ENCODE assay signal across 1 cellular context in the genomic region with DNA sequence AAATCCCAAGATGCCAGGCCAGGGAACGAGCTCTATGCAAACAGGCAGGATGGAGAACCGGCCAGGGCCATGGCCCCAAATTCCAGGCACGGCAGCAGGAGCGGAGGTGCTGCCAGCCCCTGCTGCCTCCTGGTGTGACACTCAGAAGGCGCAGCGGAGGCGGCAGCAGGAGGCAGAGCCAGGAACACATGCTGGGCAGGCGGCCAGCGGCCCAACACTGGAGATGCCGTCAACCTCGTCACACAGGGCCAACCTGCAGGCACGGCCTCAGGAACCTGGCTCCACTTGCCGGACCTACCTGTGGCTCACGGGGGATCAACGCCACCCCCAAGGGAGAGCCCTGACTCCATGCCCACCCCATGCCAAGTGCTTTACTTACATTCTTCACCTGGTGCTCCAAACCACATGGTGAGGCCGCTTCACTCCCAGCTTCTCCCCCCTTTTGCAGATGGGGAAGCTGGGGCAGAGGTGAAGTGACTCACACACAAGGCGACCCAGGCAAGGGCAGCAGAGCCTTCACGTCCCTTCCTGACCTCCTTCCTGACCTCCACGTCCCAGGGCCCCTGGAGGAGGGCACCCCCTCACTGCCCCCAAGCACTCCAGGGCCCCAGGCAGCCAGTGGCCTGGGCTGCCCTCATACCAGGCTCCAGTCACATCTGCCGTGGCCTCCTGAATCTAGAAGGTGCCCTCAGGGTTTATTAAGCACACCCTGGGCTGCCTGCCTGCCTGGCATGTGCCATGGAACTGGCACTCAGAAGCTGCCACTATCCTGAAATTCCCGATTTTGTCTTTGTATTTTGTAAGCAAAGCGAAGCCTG.
TF ChIP-seq lines count a peak whose summit lies in the region.

No MANE protein-coding gene starts in this region.

TF ChIP-seq in IMR-90, 13 proteins besides CTCF, POLR2A, EP300 and RAD21 (continued from another document):
- TF ChIP-seq, protein P1, sequence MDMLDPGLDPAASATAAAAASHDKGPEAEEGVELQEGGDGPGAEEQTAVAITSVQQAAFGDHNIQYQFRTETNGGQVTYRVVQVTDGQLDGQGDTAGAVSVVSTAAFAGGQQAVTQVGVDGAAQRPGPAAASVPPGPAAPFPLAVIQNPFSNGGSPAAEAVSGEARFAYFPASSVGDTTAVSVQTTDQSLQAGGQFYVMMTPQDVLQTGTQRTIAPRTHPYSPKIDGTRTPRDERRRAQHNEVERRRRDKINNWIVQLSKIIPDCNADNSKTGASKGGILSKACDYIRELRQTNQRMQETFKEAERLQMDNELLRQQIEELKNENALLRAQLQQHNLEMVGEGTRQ (IDR thresholded peaks at IDR 0.05; ENCODE audit: low read depth, low read length): no peak
- TF ChIP-seq BHLHE40 (IDR thresholded peaks at IDR 0.05; ENCODE audit: low read depth, low read length) (no peak), RCOR1 (IDR thresholded peaks at IDR 0.05; ENCODE audit: insufficient replicate concordance, low read length) (no peak)
